ENCODE assay signal across 30 cellular contexts in genomic region chr1:1938613-1939295, GRCh38. TPM values are rescaled to one million over a fixed set of nuclear protein-coding genes. Genes with fewer than 3 reads are reported as not detected.
"Had no signal": no experiment of that assay in that cellular context is flagged by ENCODE, and none has a peak within 500 bp of the region (broad histone marks: within the 10 kb centered on the region; RNA-seq: fewer than 3 reads in every experiment).

No MANE protein-coding gene starts in this region.

- DNase-seq: activated CD4-positive, alpha-beta T cell treated with anti-CD3 and anti-CD28 coated beads for 4 hours; activated CD4-positive, alpha-beta T cell treated with anti-CD3 and anti-CD28 coated beads, Interleukin-2, amount 50 U/mL, for 4 hours; activated effector memory CD4-positive, alpha-beta T cell treated with Interleukin-2 at 50 U/mL for 16 hours; activated naive CD4-positive, alpha-beta T cell treated with Interleukin-2 at 50 U/mL for 16 hours; activated T-cell treated with anti-CD3 and anti-CD28 coated beads for 4 hours; anterior cingulate cortex; body of pancreas; cerebellar nuclear complex; effector memory CD4-positive, alpha-beta T cell; head of caudate nucleus; kidney glomerular epithelial cell; naive B cell; nephron progenitor cell; retina; stimulated activated CD4-positive, alpha-beta T cell treated with anti-CD3 and anti-CD28 coated beads, Interleukin-15, amount 100 ng/mL, for 24 hours; stimulated activated CD4-positive, alpha-beta T cell treated with anti-CD3 and anti-CD28 coated beads, Interleukin-2, amount 100 ng/mL, for 24 hours; stimulated activated naive B cell treated with anti-CD40 and anti-IgM and Interleukin-4, amounts not matched to agents 10 μg/mL and 1 μg/mL and 100 μg/mL, for 72 hours; stomach; thyroid gland had no signal

- H3K4me1 ChIP-seq: prostate gland had no signal

- ATAC-seq: body of pancreas; left lung; stimulated activated naive B cell treated with anti-CD40 and anti-IgM and Interleukin-4, amounts not matched to agents 10 μg/mL and 1 μg/mL and 100 μg/mL, for 72 hours had no signal

- H3K27me3 ChIP-seq: body of pancreas, dorsolateral prefrontal cortex, ovary, thyroid gland had no signal

- H3K4me3 ChIP-seq: body of pancreas, coronary artery, dorsolateral prefrontal cortex, left lung, ovary, prostate gland, smooth muscle cell, stomach, thyroid gland, upper lobe of left lung had no signal

- H3K27ac ChIP-seq: body of pancreas, coronary artery, dorsolateral prefrontal cortex, left lung, ovary, prostate gland, stomach, thyroid gland, upper lobe of left lung had no signal

- H3K36me3 ChIP-seq: left lung, ovary, prostate gland, stomach, thyroid gland, upper lobe of left lung had no signal

- FAIRE-seq: frontal cortex had no signal

- H3K4me2 ChIP-seq: smooth muscle cell had no signal

- H3K9me3 ChIP-seq: body of pancreas, left lung, ovary, prostate gland, stomach, thyroid gland, upper lobe of left lung had no signal

RNA-seq across cellular contexts. Expression of gene TMEM52, which starts 19.7 kb away (rescaled TPM):
- total RNA-seq: T-helper 1 cell treated with Interleukin-12 subunit alpha and Interleukin-12 subunit beta and Interleukin-4 antibody, amounts not matched to agents 30 ng/mL and 1 ng/mL, for 36 hours; thyroid gland had no signal

RNA-seq across cellular contexts. Expression of gene CALML6, which starts 23.7 kb away (rescaled TPM):
- total RNA-seq: epithelial cell of proximal tubule; frontal cortex; lung microvascular endothelial cell; stomach; T-helper 1 cell treated with Interleukin-12 subunit alpha and Interleukin-12 subunit beta and Interleukin-4 antibody, amounts not matched to agents 30 ng/mL and 1 ng/mL, for 36 hours had no signal
